Comparison of ENCODE assay signal across 7 cellular contexts in the genomic region with DNA sequence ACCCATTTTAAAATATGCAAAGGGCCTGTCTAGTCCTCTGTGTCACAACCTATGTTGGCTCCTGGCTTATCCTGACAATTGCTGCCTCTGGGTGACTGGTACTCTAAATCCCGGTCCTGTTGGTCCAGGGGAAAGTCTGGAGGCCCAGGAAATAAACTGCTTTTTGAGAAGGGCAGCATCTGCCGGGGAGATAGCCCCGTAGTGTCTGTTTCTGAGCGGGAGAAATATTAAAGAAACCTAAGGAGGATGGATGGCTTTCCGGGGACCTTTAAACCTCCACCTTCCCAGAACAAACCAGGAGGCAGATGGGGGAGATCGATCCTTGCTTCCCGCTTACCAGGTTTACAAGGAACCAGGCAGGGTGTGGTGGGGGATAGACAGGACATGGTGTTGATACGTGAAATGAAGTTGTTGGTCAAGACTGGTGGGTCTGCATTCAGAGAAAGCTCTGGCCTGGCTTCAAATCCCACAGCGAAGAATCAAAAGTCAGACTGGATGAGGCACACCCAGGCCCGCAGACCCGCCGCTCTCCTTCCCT. TPM values are rescaled to one million over a fixed set of nuclear protein-coding genes. Genes with fewer than 3 reads are reported as not detected.
DNase-seq lines count a peak whose midpoint lies in the region; ATAC-seq and TF ChIP-seq lines count a peak whose summit lies in the region.
"Had no signal": no experiment of that assay in that cellular context is flagged by ENCODE, and none has a peak within 500 bp of the region (broad histone marks: within the 10 kb centered on the region; RNA-seq: fewer than 3 reads in every experiment).

No MANE protein-coding gene starts in this region.

- peaks cover 52% of the 10 kb centered on the region for H3K4me1 Mint-ChIP-seq in stimulated activated naive CD8-positive, alpha-beta T cell treated with anti-CD3 and anti-CD28 coated beads, Interleukin-15, amount 100 ng/mL, for 72 hours

- peaks cover 8 to 34% (median 22%) of the 10 kb centered on the region in 3 donors for H3K4me1 ChIP-seq in gastroesophageal sphincter

- WGBS in gastroesophageal sphincter (ENCODE audit: low coverage in 1 of 2), 2 donors = 0 to 16% methylated on average over 7 to 11 of the region's 12 CpGs

- peak overlapping the region; percentile 90 to 98 (median 96) for H3K27ac ChIP-seq in gastroesophageal sphincter
- H3K27ac ChIP-seq: 22Rv1 had no signal

- ATAC-seq in gastroesophageal sphincter (no peak), HG03469 (IDR thresholded peaks at IDR 0.05; ENCODE audit: unreplicated experiment) (no peak)
- ATAC-seq in stimulated activated naive CD8-positive, alpha-beta T cell treated with anti-CD3 and anti-CD28 coated beads, Interleukin-15, amount 100 ng/mL, for 72 hours = no peak

- H3K9me3 Mint-ChIP-seq in stimulated activated naive CD8-positive, alpha-beta T cell treated with anti-CD3 and anti-CD28 coated beads, Interleukin-15, amount 100 ng/mL, for 72 hours = no peaks in the 10 kb centered on the region

- no peak for TF ChIP-seq CTCF in gastroesophageal sphincter (IDR thresholded peaks at IDR 0.05)

- no peaks in the 10 kb centered on the region for H3K27me3 ChIP-seq in gastroesophageal sphincter

- H3K27ac Mint-ChIP-seq in stimulated activated naive CD8-positive, alpha-beta T cell treated with anti-CD3 and anti-CD28 coated beads, Interleukin-15, amount 100 ng/mL, for 72 hours = peak overlapping the region; percentile 99 to 100

- peak overlapping the region; percentile 73 to 81 for H3K4me3 ChIP-seq in gastroesophageal sphincter

- no peaks in the 10 kb centered on the region for H3K9me3 ChIP-seq in gastroesophageal sphincter

- TF ChIP-seq POLR2A in gastroesophageal sphincter (IDR thresholded peaks at IDR 0.05) = no peak

- H3K27me3 Mint-ChIP-seq in stimulated activated naive CD8-positive, alpha-beta T cell treated with anti-CD3 and anti-CD28 coated beads, Interleukin-15, amount 100 ng/mL, for 72 hours = peaks cover 53% of the 10 kb centered on the region

- DNase-seq in DMS153 treated with DMSO at 0.1 percent for 48 hours (lab: John Stamatoyannopoulos, UW; ENCODE audit: unreplicated experiment) = peak; percentile 47
- DNase-seq in DMS153 (lab: John Stamatoyannopoulos, UW) = no peak
- peak in 1 of 2 donors; percentile 22 for DNase-seq in stimulated activated naive CD8-positive, alpha-beta T cell treated with anti-CD3 and anti-CD28 coated beads, Interleukin-15, amount 100 ng/mL, for 72 hours
- DNase-seq in iPS-NIHi7 (ENCODE audit: extremely low spot score) = no peak

- no peak for TF ChIP-seq EP300 in gastroesophageal sphincter (IDR thresholded peaks at IDR 0.05)

- H3K36me3 ChIP-seq in gastroesophageal sphincter = peaks cover 0 to 5% of the 10 kb centered on the region in 2 donors

- peak overlapping the region; percentile 88 to 90 for H3K4me3 Mint-ChIP-seq in stimulated activated naive CD8-positive, alpha-beta T cell treated with anti-CD3 and anti-CD28 coated beads, Interleukin-15, amount 100 ng/mL, for 72 hours

RNA-seq across cellular contexts. Expression of a gene that starts 3.8 kb away (rescaled TPM):
- total RNA-seq in gastroesophageal sphincter = 10 to 100 TPM; 28.7 to 65.2 (median 38.8) TPM

RNA-seq across cellular contexts. Expression of a gene that starts 10.3 kb away (rescaled TPM):
- not detected for total RNA-seq in gastroesophageal sphincter

RNA-seq across cellular contexts. Expression of a gene that starts 37.0 kb away (rescaled TPM):
- total RNA-seq in gastroesophageal sphincter = 10 to 100 TPM in 1 of 4 donors, 1 to 10 TPM in 3; 3.0 to 12.9 (median 6.9) TPM

RNA-seq across cellular contexts. Expression of a gene that starts 48.9 kb away (rescaled TPM):
- total RNA-seq in gastroesophageal sphincter = 10 to 100 TPM; 11.4 to 48.7 (median 24.2) TPM

RNA-seq across cellular contexts. Expression of a gene that starts 52.5 kb away (rescaled TPM):
- 1 to 10 TPM in 3 of 4 donors, under 1 TPM in 1; 0.27 to 2.7 (median 1.4) TPM for total RNA-seq in gastroesophageal sphincter
